ENCODE assay signal across 21 cellular contexts in genomic region chr14:103102689-103103260, GRCh38. TPM values are rescaled to one million over a fixed set of nuclear protein-coding genes. Genes with fewer than 3 reads are reported as not detected.
"Had no signal": no experiment of that assay in that cellular context is flagged by ENCODE, and none has a peak within 500 bp of the region (broad histone marks: within the 10 kb centered on the region; RNA-seq: fewer than 3 reads in every experiment).

No MANE protein-coding gene starts in this region.

- H3K27ac ChIP-seq: brain microvascular endothelial cell, colonic mucosa, heart right ventricle, lower lobe of right lung, vagina had no signal

- H3K9me3 ChIP-seq: colonic mucosa, heart right ventricle, lower lobe of right lung, transverse colon, vagina had no signal

- DNase-seq: activated CD4-positive, alpha-beta memory T cell treated with anti-CD3 and anti-CD28 coated beads for 36 hours; activated CD8-positive, alpha-beta memory T cell treated with anti-CD3 and anti-CD28 coated beads, Interleukin-2, amount 10 ng/mL, durations not matched to agents 7 days and 5 days; activated naive CD4-positive, alpha-beta T cell treated with Interleukin-2 at 50 U/mL for 16 hours; activated naive CD8-positive, alpha-beta T cell treated with anti-CD3 and anti-CD28 coated beads, Interleukin-2, amount 10 ng/mL, durations not matched to agents 7 days and 5 days; brain microvascular endothelial cell; immature natural killer cell; stimulated activated CD4-positive, alpha-beta T cell treated with anti-CD3 and anti-CD28 coated beads, Interleukin-12 subunit alpha, Interleukin-12 subunit beta, amount 100 ng/mL, for 4 hours; stimulated activated CD4-positive, alpha-beta T cell treated with anti-CD3 and anti-CD28 coated beads, Interleukin-1b, Interleukin-23, amount 100 ng/mL, for 48 hours; stimulated activated naive CD8-positive, alpha-beta T cell treated with anti-CD3 and anti-CD28 coated beads, Interleukin-15, Interleukin-2, amounts not matched to agents 100 U/mL and 50 U/mL, for 24 hours had no signal

- ATAC-seq: activated CD4-positive, alpha-beta T cell treated with anti-CD3 and anti-CD28 coated beads for 36 hours; activated CD8-positive, alpha-beta memory T cell treated with anti-CD3 and anti-CD28 coated beads, Interleukin-2, amount 10 ng/mL, durations not matched to agents 7 days and 5 days; natural killer cell treated with Interleukin-12 subunit alpha and Interleukin-12 subunit beta and Interleukin-15 and Interleukin-18, amount 100 ng/mL, for 72 hours; stimulated activated naive CD8-positive, alpha-beta T cell treated with anti-CD3 and anti-CD28 coated beads, Interleukin-15, Interleukin-2, amounts not matched to agents 100 U/mL and 50 U/mL, for 24 hours had no signal

- FAIRE-seq: frontal cortex, TTC549 had no signal

- H3K36me3 ChIP-seq: brain microvascular endothelial cell, colonic mucosa, heart right ventricle, lower lobe of right lung, transverse colon, vagina had no signal

RNA-seq across cellular contexts. Expression of gene EXOC3L4, which starts 8.2 kb away (rescaled TPM):
- total RNA-seq: activated CD4-positive, alpha-beta memory T cell treated with anti-CD3 and anti-CD28 coated beads for 36 hours; activated CD4-positive, alpha-beta T cell treated with anti-CD3 and anti-CD28 coated beads for 36 hours; activated CD8-positive, alpha-beta memory T cell treated with anti-CD3 and anti-CD28 coated beads, Interleukin-2, amount 10 ng/mL, durations not matched to agents 7 days and 5 days; activated naive CD8-positive, alpha-beta T cell treated with anti-CD3 and anti-CD28 coated beads, Interleukin-2, amount 10 ng/mL, durations not matched to agents 7 days and 5 days; activated T-helper 2 cell treated with anti-CD3 and anti-CD28 coated beads, Interferon-gamma antibody, Interleukin-2, Interleukin-4, amounts not matched to agents 10 μg/mL and 5 μg/mL and 100 μg/mL, durations not matched to agents 14 hours and 24 hours and 36 hours; mesothelial cell of epicardium; natural killer cell treated with Interleukin-12 subunit alpha and Interleukin-12 subunit beta and Interleukin-15 and Interleukin-18, amount 100 ng/mL, for 72 hours had no signal
- polyA plus RNA-seq: immature natural killer cell had no signal

RNA-seq across cellular contexts. Expression of gene LBHD2, which starts 18.8 kb away (rescaled TPM):
- total RNA-seq: activated CD4-positive, alpha-beta memory T cell treated with anti-CD3 and anti-CD28 coated beads for 36 hours; activated CD4-positive, alpha-beta T cell treated with anti-CD3 and anti-CD28 coated beads for 36 hours; activated CD8-positive, alpha-beta memory T cell treated with anti-CD3 and anti-CD28 coated beads, Interleukin-2, amount 10 ng/mL, durations not matched to agents 7 days and 5 days; activated naive CD8-positive, alpha-beta T cell treated with anti-CD3 and anti-CD28 coated beads, Interleukin-2, amount 10 ng/mL, durations not matched to agents 7 days and 5 days; activated T-helper 2 cell treated with anti-CD3 and anti-CD28 coated beads, Interferon-gamma antibody, Interleukin-2, Interleukin-4, amounts not matched to agents 10 μg/mL and 5 μg/mL and 100 μg/mL, durations not matched to agents 14 hours and 24 hours and 36 hours; colonic mucosa; frontal cortex; heart right ventricle; lower lobe of right lung; mesothelial cell of epicardium; natural killer cell treated with Interleukin-12 subunit alpha and Interleukin-12 subunit beta and Interleukin-15 and Interleukin-18, amount 100 ng/mL, for 72 hours; renal cortical epithelial cell; transverse colon; vagina had no signal
- polyA plus RNA-seq: immature natural killer cell had no signal

RNA-seq across cellular contexts. Expression of gene CDC42BPB, which starts 45.4 kb away (rescaled TPM):
- polyA plus RNA-seq: immature natural killer cell had no signal
